Comparison of ENCODE assay signal across 20 cellular contexts in the genomic region with DNA sequence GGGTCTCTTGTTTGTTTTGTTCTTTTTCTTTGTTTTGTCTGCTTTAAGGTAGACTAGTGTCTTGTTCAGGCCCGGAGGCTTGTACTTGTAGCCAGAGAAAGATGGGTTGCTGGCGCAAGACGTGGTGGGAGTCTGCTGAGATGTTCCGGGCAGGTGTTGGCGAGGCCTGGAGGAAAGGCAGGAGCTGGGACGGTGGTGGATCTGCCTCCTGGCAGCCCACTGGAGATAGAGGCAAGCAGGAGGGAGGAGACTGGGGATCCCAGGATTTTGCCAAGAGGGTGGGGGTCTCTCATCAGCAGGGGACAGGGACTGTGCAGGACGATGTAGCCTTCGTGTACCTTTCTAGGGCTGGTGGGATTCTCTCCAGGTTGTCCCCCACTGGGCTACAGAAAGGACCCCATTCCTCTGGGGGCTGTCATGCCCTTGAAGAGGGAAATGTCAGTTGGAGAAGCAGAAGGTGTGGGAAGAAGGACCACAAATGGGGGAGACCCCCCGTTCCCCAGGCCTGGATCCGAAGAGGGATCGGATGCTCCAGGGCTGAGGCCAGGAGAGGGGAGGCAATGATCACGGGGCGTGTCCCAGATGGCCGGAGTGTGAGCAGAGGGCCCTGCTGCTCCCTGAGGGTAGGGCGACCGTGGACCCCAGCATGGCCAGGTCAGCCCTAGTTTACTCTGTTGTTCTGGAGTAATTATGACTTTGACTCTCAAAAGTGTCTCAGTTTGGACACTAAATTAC. TPM values are rescaled to one million over a fixed set of nuclear protein-coding genes. Genes with fewer than 3 reads are reported as not detected.
DNase-seq lines count a peak whose midpoint lies in the region; ATAC-seq and TF ChIP-seq lines count a peak whose summit lies in the region.
"Had no signal": no experiment of that assay in that cellular context is flagged by ENCODE, and none has a peak within 500 bp of the region (broad histone marks: within the 10 kb centered on the region; RNA-seq: fewer than 3 reads in every experiment).

No MANE protein-coding gene starts in this region.

- H3K27ac ChIP-seq in GM23338 (ENCODE audit: low read depth) (no peak overlapping the region), SK-N-MC (peak overlapping the region; percentile 77)
- H3K27ac ChIP-seq: breast epithelium, hepatocyte had no signal

- H3K36me3 ChIP-seq in GM23338 (ENCODE audit: insufficient read depth) (no peaks in the 10 kb centered on the region; the same call in 1 of the 2 replicates), SK-N-MC (ENCODE audit: insufficient read depth, low read length) (peaks cover 16% of the 10 kb centered on the region; the same call in 1 of the 2 replicates)
- H3K36me3 ChIP-seq: breast epithelium had no signal

- peak overlapping the region; percentile 8; the same call in 1 of the 3 replicates for H3K4me3 Mint-ChIP-seq in GM23338
- no peak overlapping the region for H3K4me3 Mint-ChIP-seq in activated CD8-positive, alpha-beta memory T cell treated with anti-CD3 and anti-CD28 coated beads, Interleukin-2, amount 10 ng/mL, durations not matched to agents 7 days and 5 days
- H3K4me3 Mint-ChIP-seq: activated CD4-positive, alpha-beta T cell treated with anti-CD3 and anti-CD28 coated beads for 36 hours; activated naive CD4-positive, alpha-beta T cell treated with anti-CD3 and anti-CD28 coated beads, Interleukin-2, amount 50 U/mL, for 24 hours; dendritic cell treated with granulocyte-macrophage colony-stimulating factor and Interleukin-4, amounts not matched to agents 40 ng/mL and 50 ng/mL, for 4 days had no signal

- H3K27ac Mint-ChIP-seq in GM23338, result peak overlapping the region; percentile 84
- no peak overlapping the region for H3K27ac Mint-ChIP-seq in activated CD8-positive, alpha-beta memory T cell treated with anti-CD3 and anti-CD28 coated beads, Interleukin-2, amount 10 ng/mL, durations not matched to agents 7 days and 5 days
- H3K27ac Mint-ChIP-seq: activated CD4-positive, alpha-beta T cell treated with anti-CD3 and anti-CD28 coated beads for 36 hours; activated naive CD4-positive, alpha-beta T cell treated with anti-CD3 and anti-CD28 coated beads, Interleukin-2, amount 50 U/mL, for 24 hours had no signal

- peaks cover 12% of the 10 kb centered on the region for H3K4me1 ChIP-seq in GM23338 (ENCODE audit: insufficient read depth)
- H3K4me1 ChIP-seq: breast epithelium had no signal

- no peak for TF ChIP-seq CTCF in GM23338 (conservative IDR thresholded peaks at IDR 0.05; ENCODE audit: low read depth in 2 of 2)

- H3K27me3 Mint-ChIP-seq in GM23338 (ENCODE audit: insufficient read depth, low read depth, poor library complexity), result peaks cover 38% of the 10 kb centered on the region
- H3K27me3 Mint-ChIP-seq in activated CD8-positive, alpha-beta memory T cell treated with anti-CD3 and anti-CD28 coated beads, Interleukin-2, amount 10 ng/mL, durations not matched to agents 7 days and 5 days, result no peaks in the 10 kb centered on the region
- H3K27me3 Mint-ChIP-seq: activated CD4-positive, alpha-beta T cell treated with anti-CD3 and anti-CD28 coated beads for 36 hours; activated naive CD4-positive, alpha-beta T cell treated with anti-CD3 and anti-CD28 coated beads, Interleukin-2, amount 50 U/mL, for 24 hours had no signal

- H3K4me1 Mint-ChIP-seq in GM23338, result peaks cover 38% of the 10 kb centered on the region
- H3K4me1 Mint-ChIP-seq in activated CD8-positive, alpha-beta memory T cell treated with anti-CD3 and anti-CD28 coated beads, Interleukin-2, amount 10 ng/mL, durations not matched to agents 7 days and 5 days, result peaks cover 6% of the 10 kb centered on the region

- H3K27me3 ChIP-seq in GM23338 (ENCODE audit: insufficient read depth), result no peaks in the 10 kb centered on the region
- H3K27me3 ChIP-seq: breast epithelium, hepatocyte had no signal

- peaks cover 37% of the 10 kb centered on the region for H3K36me3 Mint-ChIP-seq in GM23338 (ENCODE audit: low read depth)
- H3K36me3 Mint-ChIP-seq in activated CD8-positive, alpha-beta memory T cell treated with anti-CD3 and anti-CD28 coated beads, Interleukin-2, amount 10 ng/mL, durations not matched to agents 7 days and 5 days, result peaks cover 4% of the 10 kb centered on the region

- CTCF ChIA-PET in activated CD8-positive, alpha-beta memory T cell treated with anti-CD3 and anti-CD28 coated beads, Interleukin-2, amount 10 ng/mL, durations not matched to agents 7 days and 5 days (lab: Charles Lee), result no interaction called here

- peaks cover 12% of the 10 kb centered on the region for H3K79me2 ChIP-seq in GM23338 (replicated peaks; ENCODE audit: insufficient read depth)

- intact Hi-C loops in left colon (cut with DNase I, micrococcal nuclease) (no loop called here), posterior vena cava (cut with DNase I) (no loop called here)

- H3K9me2 ChIP-seq in GM23338 (ENCODE audit: insufficient read depth), result no peaks in the 10 kb centered on the region

- no peaks in the 10 kb centered on the region; the same call in 1 of the 2 replicates for H4K20me1 ChIP-seq in GM23338 (replicated peaks; ENCODE audit: insufficient read depth)

- no peaks in the 10 kb centered on the region for H3K9me3 ChIP-seq in SK-N-MC (ENCODE audit: low read depth, low read length)
- H3K9me3 ChIP-seq: breast epithelium had no signal

- H3F3A ChIP-seq in GM23338 (replicated peaks; ENCODE audit: low read depth), result peaks cover 22% of the 10 kb centered on the region

- 0 out of 2 replicates have a peak overlapping the region, but pooled peaks have one; percentile 15 for H3K4me2 ChIP-seq in GM23338
- H3K4me2 ChIP-seq: hepatocyte had no signal

- no peak overlapping the region for H2AFZ ChIP-seq in GM23338
- H2AFZ ChIP-seq: hepatocyte had no signal

- no peak overlapping the region for H3K4me3 ChIP-seq in GM23338
- no peak overlapping the region for H3K4me3 ChIP-seq in SK-N-MC
- H3K4me3 ChIP-seq: breast epithelium, hepatocyte had no signal

- no peak overlapping the region for H3K9ac ChIP-seq in SK-N-MC (ENCODE audit: insufficient read length)

- no peaks in the 10 kb centered on the region; the same call in 1 of the 3 replicates for H3K9me3 Mint-ChIP-seq in GM23338
- no peaks in the 10 kb centered on the region for H3K9me3 Mint-ChIP-seq in activated CD8-positive, alpha-beta memory T cell treated with anti-CD3 and anti-CD28 coated beads, Interleukin-2, amount 10 ng/mL, durations not matched to agents 7 days and 5 days (ENCODE audit: low read depth)
- H3K9me3 Mint-ChIP-seq: activated naive CD4-positive, alpha-beta T cell treated with anti-CD3 and anti-CD28 coated beads, Interleukin-2, amount 50 U/mL, for 24 hours; dendritic cell treated with granulocyte-macrophage colony-stimulating factor and Interleukin-4, amounts not matched to agents 40 ng/mL and 50 ng/mL, for 4 days had no signal

- ATAC-seq in GM23338 (no peak; the same call in 2 of the 3 replicates), left colon (peak; percentile 17), HG03520 (IDR thresholded peaks at IDR 0.05; ENCODE audit: unreplicated experiment) (no peak), GM21825 (IDR thresholded peaks at IDR 0.05; ENCODE audit: unreplicated experiment) (no peak)
- ATAC-seq in activated CD8-positive, alpha-beta memory T cell treated with anti-CD3 and anti-CD28 coated beads, Interleukin-2, amount 10 ng/mL, durations not matched to agents 7 days and 5 days, result no peak
- ATAC-seq: activated CD4-positive, alpha-beta T cell treated with anti-CD3 and anti-CD28 coated beads for 36 hours had no signal

- DNase-seq in GM23338 (ENCODE audit: low spot score) (no peak), SK-N-MC (ENCODE audit: low read depth, low spot score) (no peak), left colon (no peak), posterior vena cava (ENCODE audit: low spot score) (peak; percentile 61), OCI-M1 (lab: John Stamatoyannopoulos, UW) (no peak)
- DNase-seq in activated CD8-positive, alpha-beta memory T cell treated with anti-CD3 and anti-CD28 coated beads, Interleukin-2, amount 10 ng/mL, durations not matched to agents 7 days and 5 days, result no peak
- DNase-seq: activated CD4-positive, alpha-beta T cell treated with anti-CD3 and anti-CD28 coated beads for 36 hours; activated CD8-positive, alpha-beta memory T cell treated with anti-CD3 and anti-CD28 coated beads, Interleukin-2, amount 50 U/mL, for 4 hours; EL; foreskin fibroblast; KG1; NCI-H2029; NCI-H345; SW 1271 had no signal

TF ChIP-seq in GM23338, 12 proteins besides CTCF, POLR2A, EP300 and RAD21 (continues in another document):
- TF ChIP-seq STAT1 (IDR thresholded peaks at IDR 0.05; ENCODE audit: unreplicated experiment) (no peak), EZH2 (IDR thresholded peaks at IDR 0.05; ENCODE audit: low read depth, unreplicated experiment) (no peak)

RNA-seq across cellular contexts. Expression of gene CHAC1, which starts 7.0 kb away (rescaled TPM):
- total RNA-seq in GM23338 (2014; rRNA removed; shearing (Covaris generic)), result 112 and 124 TPM in 2 replicates
- polyA plus RNA-seq in GM23338 (2016; fragmentation: Nextera tagmentation; extraction: Ambion mirVana), result 73.0 and 74.4 TPM in 2 replicates
- total RNA-seq in left colon (10 to 100 TPM in 1 of 2 donors, 1 to 10 TPM in 1; 1.8 to 11.0 TPM), posterior vena cava (1 to 10 TPM; 1.5 to 3.9 TPM)
- total RNA-seq in activated CD8-positive, alpha-beta memory T cell treated with anti-CD3 and anti-CD28 coated beads, Interleukin-2, amount 10 ng/mL, durations not matched to agents 7 days and 5 days, result 10 to 100 TPM in 1 of 2 experiments, 1 to 10 TPM in 1; 8.3 to 13.0 TPM

RNA-seq across cellular contexts. Expression of gene DLL4, which starts 31.2 kb away (rescaled TPM):
- 0.31 and 0.62 TPM in 2 replicates for total RNA-seq in GM23338 (2014; rRNA removed; shearing (Covaris generic))
- 0.64 and 0.99 TPM in 2 replicates for polyA plus RNA-seq in GM23338 (2016; fragmentation: Nextera tagmentation; extraction: Ambion mirVana)
- total RNA-seq in left colon, result 10 to 100 TPM; 14.0 to 15.9 TPM
- total RNA-seq in posterior vena cava, result 1 to 10 TPM; 7.4 to 9.8 TPM
- total RNA-seq in activated CD8-positive, alpha-beta memory T cell treated with anti-CD3 and anti-CD28 coated beads, Interleukin-2, amount 10 ng/mL, durations not matched to agents 7 days and 5 days, result under 1 TPM in 1 of 2 experiments, not detected in 1; 0.12 TPM
- polyA plus RNA-seq: hepatocyte had no signal
